ENCODE assay signal across 8 cellular contexts in genomic region chr17:48492401-48493298, GRCh38. TPM values are rescaled to one million over a fixed set of nuclear protein-coding genes. Genes with fewer than 3 reads are reported as not detected.
DNase-seq lines count a peak whose midpoint lies in the region; ATAC-seq and TF ChIP-seq lines count a peak whose summit lies in the region.

No MANE protein-coding gene starts in this region.

- H3K27me3 ChIP-seq in HL-60 (ENCODE audit: insufficient read depth, poor library complexity, severe bottlenecking) (peaks cover 32% of the 10 kb centered on the region), trophoblast cell (ENCODE audit: insufficient read depth, low read length) (no peaks in the 10 kb centered on the region), upper lobe of left lung (peaks cover 0 to 9% (median 2%) of the 10 kb centered on the region in 4 donors)

- peak overlapping the region; percentile 87 for H2AFZ ChIP-seq in trophoblast cell (ENCODE audit: insufficient read depth, low read length, poor library complexity)

- H3K14ac ChIP-seq in trophoblast cell (ENCODE audit: low read length): peak overlapping the region; percentile 86

- no peaks in the 10 kb centered on the region for H3K9me3 ChIP-seq in trophoblast cell (ENCODE audit: insufficient read depth, low read depth, low read length)
- H3K9me3 ChIP-seq in upper lobe of left lung: no peaks in the 10 kb centered on the region

- H2BK120ac ChIP-seq in trophoblast cell (ENCODE audit: insufficient read depth, low read length, poor library complexity): peak overlapping the region; percentile 84

- peaks cover 18% of the 10 kb centered on the region for H3K79me1 ChIP-seq in trophoblast cell (ENCODE audit: low read length)

- peak overlapping the region; percentile 57 for H3K4me3 Mint-ChIP-seq in glutamatergic neuron (ENCODE audit: unreplicated experiment)

- H3K27ac Mint-ChIP-seq in glutamatergic neuron (ENCODE audit: unreplicated experiment): no peak overlapping the region

- H2AK5ac ChIP-seq in trophoblast cell (ENCODE audit: low read length): peak overlapping the region; percentile 95

- no peak for TF ChIP-seq POLR2A in upper lobe of left lung (IDR thresholded peaks at IDR 0.05)

- no peak overlapping the region for H3K23ac ChIP-seq in trophoblast cell (ENCODE audit: low read length)

- peak overlapping the region; percentile 77 for H3K18ac ChIP-seq in trophoblast cell (ENCODE audit: low read length)

- DNase-seq in EL: peak; percentile 56
- no peak for DNase-seq in HL-60 (ENCODE audit: low read depth in 1 of 2, low spot score in 1 of 2)
- peak; percentile 60 for DNase-seq in RWPE1 (ENCODE audit: low spot score)
- peak; percentile 44 for DNase-seq in activated gamma-delta T cell (lab: John Stamatoyannopoulos, UW)
- peak; percentile 72 for DNase-seq in glutamatergic neuron
- peak; percentile 79 to 83 for DNase-seq in trophoblast cell
- peak; percentile 38 to 94 for DNase-seq in upper lobe of left lung

- peak overlapping the region; percentile 48 for H3K4me2 ChIP-seq in trophoblast cell (ENCODE audit: low read length)

- H4K8ac ChIP-seq in trophoblast cell (ENCODE audit: low read depth, low read length): peak overlapping the region; percentile 88

- TF ChIP-seq CTCF in HL-60 (IDR thresholded peaks at IDR 0.05; ENCODE audit: insufficient read depth, low read length) (peak; percentile 45), RWPE1 (conservative IDR thresholded peaks at IDR 0.05; ENCODE audit: low read depth) (peak; percentile 93), glutamatergic neuron (IDR thresholded peaks at IDR 0.05; ENCODE audit: partially characterized antibody, unreplicated experiment) (peak; percentile 43), upper lobe of left lung (IDR thresholded peaks at IDR 0.05) (peak; percentile 75 to 86 (median 80))

- H3K4me1 ChIP-seq in trophoblast cell (ENCODE audit: control insufficient read depth in 1 of 2, insufficient read depth in 2 of 2, low read length in 2 of 2) (peaks cover 20 to 24% of the 10 kb centered on the region in 2 experiments), upper lobe of left lung (peaks cover 8 to 20% (median 19%) of the 10 kb centered on the region in 4 donors)

- H2BK5ac ChIP-seq in trophoblast cell (ENCODE audit: low read depth, low read length, poor library complexity): peak overlapping the region; percentile 49

- H3K4me3 ChIP-seq in HL-60 (replicated peaks; ENCODE audit: insufficient read depth, low read length) (peak overlapping the region; percentile 24), trophoblast cell (ENCODE audit: low read depth, low read length) (no peak overlapping the region), upper lobe of left lung (peak overlapping the region in 3 of 4 donors; percentile 13 to 39 (median 34))

- H3K9me3 Mint-ChIP-seq in glutamatergic neuron (ENCODE audit: unreplicated experiment): no peaks in the 10 kb centered on the region

- H3K36me3 Mint-ChIP-seq in glutamatergic neuron (ENCODE audit: unreplicated experiment): no peaks in the 10 kb centered on the region

- peak overlapping the region; percentile 91 for H4K91ac ChIP-seq in trophoblast cell (ENCODE audit: low read depth, low read length)

- peak overlapping the region; percentile 71 for H3K4ac ChIP-seq in trophoblast cell (ENCODE audit: low read depth, low read length)

- peaks cover 8% of the 10 kb centered on the region for H3K79me2 ChIP-seq in trophoblast cell (ENCODE audit: control insufficient read depth, insufficient read depth, low read length, poor library complexity)

- H3K27me3 Mint-ChIP-seq in glutamatergic neuron (ENCODE audit: unreplicated experiment): peaks cover 9% of the 10 kb centered on the region

- peak overlapping the region; percentile 94 for H2BK12ac ChIP-seq in trophoblast cell (ENCODE audit: low read length)

- no peak for TF ChIP-seq EP300 in upper lobe of left lung (IDR thresholded peaks at IDR 0.05)

- peak overlapping the region; percentile 71 for H4K12ac ChIP-seq in trophoblast cell (ENCODE audit: low read depth, low read length)

- POLR2A ChIA-PET in RWPE1 (lab: Yijun Ruan, JAX; ENCODE audit: low non-redundant PET): no interaction called here

- no peaks in the 10 kb centered on the region for H3K4me1 Mint-ChIP-seq in glutamatergic neuron (ENCODE audit: low read depth, unreplicated experiment)

- peaks cover 0 to 2% of the 10 kb centered on the region in 2 experiments for H3K36me3 ChIP-seq in trophoblast cell (ENCODE audit: control insufficient read depth in 1 of 2, insufficient read depth in 2 of 2, low read length in 2 of 2)
- H3K36me3 ChIP-seq in upper lobe of left lung: no peaks in the 10 kb centered on the region

- WGBS in trophoblast cell (ENCODE audit: extremely low coverage, insufficient coverage, insufficient read length): no CpG with 5 or more reads among the region's 53 CpGs
- 5 to 8% methylated on average over 36 to 53 of the region's 53 CpGs for WGBS in upper lobe of left lung, 2 donors

- CTCF ChIA-PET in RWPE1 (lab: Yijun Ruan, JAX): interaction anchor here (0.6 to 2.5 kb wide), 6 partner anchors 10 to 335 kb away, joined by 3 to 7 read pairs (median 4); no protein-coding TSS in a partner anchor

- ATAC-seq in upper lobe of left lung (ENCODE audit: low FRiP score in 2 of 2) (peak; percentile 81 to 95), GM18867 (IDR thresholded peaks at IDR 0.05; ENCODE audit: unreplicated experiment) (no peak)

- peak overlapping the region; percentile 16 for H3K9ac ChIP-seq in trophoblast cell (ENCODE audit: low read length)

- H3K27ac ChIP-seq in HL-60 (replicated peaks) (no peak overlapping the region), RWPE1 (no peak overlapping the region), trophoblast cell (ENCODE audit: low read depth, low read length) (peak overlapping the region; percentile 72), upper lobe of left lung (peak overlapping the region in 2 of 4 donors; percentile 41 to 67)

RNA-seq across cellular contexts. Expression of gene HOXB1, which starts 38.2 kb away (rescaled TPM):
- not detected for total RNA-seq in glutamatergic neuron (ENCODE audit: unreplicated experiment)
- polyA plus RNA-seq in trophoblast cell (2013): 0.04 and 0.06 TPM in 2 replicates
- total RNA-seq in upper lobe of left lung: not detected

RNA-seq across cellular contexts. Expression of gene HOXB2, which starts 52.3 kb away (rescaled TPM):
- total RNA-seq in glutamatergic neuron (ENCODE audit: unreplicated experiment) (12.7 TPM), upper lobe of left lung (10 to 100 TPM in 2 of 6 donors, 1 to 10 TPM in 4; 1.4 to 16.1 (median 7.4) TPM)
- 30.4 and 31.0 TPM in 2 replicates for polyA plus RNA-seq in trophoblast cell (2013)

Comparison
In these comparisons a context has a peak if more than half of its experiments do, and no peak if none do; other contexts are left out.
1. DNase-seq: peak in EL (single experiment), RWPE1 (single experiment), activated gamma-delta T cell (single experiment), glutamatergic neuron (single experiment), trophoblast cell (2 of 2) and upper lobe of left lung (2 of 2); none in HL-60 (0 of 2).
2. CTCF ChIP-seq: peak in every context shown above with its lines; median percentile 93 in RWPE1; 80 in upper lobe of left lung; 45 in HL-60; 43 in glutamatergic neuron.